ENCODE assay signal across 26 cellular contexts in the genomic region with DNA sequence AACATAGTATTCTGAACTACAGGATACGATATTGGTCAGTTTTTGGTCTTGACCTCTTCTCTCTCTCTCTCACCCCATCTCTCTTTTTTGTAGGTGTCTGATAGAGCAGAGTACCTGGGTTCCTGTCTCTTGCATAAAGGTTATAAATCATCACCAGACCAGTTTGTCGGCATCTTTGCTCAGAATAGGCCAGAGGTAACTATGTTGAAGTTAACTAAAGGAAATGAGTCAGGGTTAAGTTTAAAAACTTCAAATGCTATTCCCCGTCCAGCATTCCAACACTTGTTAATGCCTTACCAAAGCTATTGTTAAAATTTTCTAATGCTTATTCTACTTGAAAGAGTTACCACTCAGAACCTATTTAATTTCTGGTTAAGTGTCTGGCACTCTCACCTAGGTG. TPM values are rescaled to one million over a fixed set of nuclear protein-coding genes. Genes with fewer than 3 reads are reported as not detected.
DNase-seq lines count a peak whose midpoint lies in the region; ATAC-seq lines count a peak whose summit lies in the region.
"Had no signal": no experiment of that assay in that cellular context is flagged by ENCODE, and none has a peak within 500 bp of the region (broad histone marks: within the 10 kb centered on the region; RNA-seq: fewer than 3 reads in every experiment).

No MANE protein-coding gene starts in this region.

- no peak overlapping the region for H3K4me3 Mint-ChIP-seq in activated T-cell treated with anti-CD3 and anti-CD28 coated beads, Interleukin-2, amount 50 U/mL, for 24 hours
- H3K4me3 Mint-ChIP-seq: activated CD4-positive, alpha-beta T cell treated with anti-CD3 and anti-CD28 coated beads for 36 hours; activated naive CD4-positive, alpha-beta T cell treated with anti-CD3 and anti-CD28 coated beads for 36 hours; effector memory CD8-positive, alpha-beta T cell; nephron progenitor cell had no signal

- no peaks in the 10 kb centered on the region for H3K27me3 ChIP-seq in right cardiac atrium (ENCODE audit: control insufficient read depth, insufficient read depth)
- H3K27me3 ChIP-seq: BLaER1, tibial nerve had no signal

- WGBS in urinary bladder: 66% methylated on average over 3 of the region's 3 CpGs
- WGBS in right cardiac atrium: 79% methylated on average over 3 of the region's 3 CpGs

- H3K4me3 ChIP-seq in urinary bladder (ENCODE audit: low read depth, low read length) (no peak overlapping the region), right cardiac atrium (ENCODE audit: low read length) (no peak overlapping the region)
- H3K4me3 ChIP-seq: BLaER1, tibial nerve had no signal

- H3K9me3 Mint-ChIP-seq in activated T-cell treated with anti-CD3 and anti-CD28 coated beads, Interleukin-2, amount 50 U/mL, for 24 hours: no peaks in the 10 kb centered on the region
- H3K9me3 Mint-ChIP-seq: activated naive CD4-positive, alpha-beta T cell treated with anti-CD3 and anti-CD28 coated beads for 36 hours; effector memory CD8-positive, alpha-beta T cell had no signal

- H3K27ac Mint-ChIP-seq in activated T-cell treated with anti-CD3 and anti-CD28 coated beads, Interleukin-2, amount 50 U/mL, for 24 hours: peak overlapping the region; percentile 41
- H3K27ac Mint-ChIP-seq: activated naive CD4-positive, alpha-beta T cell treated with anti-CD3 and anti-CD28 coated beads for 36 hours; nephron progenitor cell had no signal

- no peak for DNase-seq in activated T-cell treated with anti-CD3 and anti-CD28 coated beads, Interleukin-2, amount 50 U/mL, for 24 hours
- DNase-seq in activated T-cell treated with anti-CD3 and anti-CD28 coated beads, Interleukin-2, amount 50 U/mL, for 1 hour: no peak
- DNase-seq in astrocyte of the hippocampus (ENCODE audit: low read depth, low spot score) (peak; percentile 7), iris pigment epithelial cell (ENCODE audit: low read depth) (peak; percentile 17), right cardiac atrium (no peak)
- DNase-seq in NK-92 treated with Interleukin-12 subunit alpha and Interleukin-12 subunit beta, amount 100 ng/mL, for 24 hours (lab: John Stamatoyannopoulos, UW): no peak
- DNase-seq: activated CD4-positive, alpha-beta T cell treated with anti-CD3 and anti-CD28 coated beads for 36 hours; activated CD8-positive, alpha-beta memory T cell treated with anti-CD3 and anti-CD28 coated beads, Interleukin-2, amount 50 U/mL, for 48 hours; activated naive CD4-positive, alpha-beta T cell treated with anti-CD3 and anti-CD28 coated beads for 36 hours; anterior cingulate cortex; effector memory CD8-positive, alpha-beta T cell; hippocampal formation; islet precursor cell; KG1; NCI-H1105; NCI-H2081 treated with DMSO at 0.1 percent for 48 hours; NCI-H510A treated with DMSO at 0.1 percent for 48 hours; nephron progenitor cell; stimulated activated CD4-positive, alpha-beta T cell treated with anti-CD3 and anti-CD28 coated beads, Interleukin-2, amount 100 ng/mL, for 24 hours; stimulated activated naive CD8-positive, alpha-beta T cell treated with anti-CD3 and anti-CD28 coated beads, Interleukin-15, Interleukin-2, amounts not matched to agents 100 U/mL and 50 U/mL, for 24 hours; SW 1271 had no signal

- no peaks in the 10 kb centered on the region for H3K27me3 Mint-ChIP-seq in activated T-cell treated with anti-CD3 and anti-CD28 coated beads, Interleukin-2, amount 50 U/mL, for 24 hours
- H3K27me3 Mint-ChIP-seq: activated CD4-positive, alpha-beta T cell treated with anti-CD3 and anti-CD28 coated beads for 36 hours; effector memory CD8-positive, alpha-beta T cell had no signal

- peaks cover 90% of the 10 kb centered on the region for H3K36me3 Mint-ChIP-seq in activated T-cell treated with anti-CD3 and anti-CD28 coated beads, Interleukin-2, amount 50 U/mL, for 24 hours (ENCODE audit: low read depth)

- peaks cover 1% of the 10 kb centered on the region for H3K36me3 ChIP-seq in urinary bladder (ENCODE audit: insufficient read depth)

- H3K4me1 ChIP-seq in urinary bladder (ENCODE audit: insufficient read depth) (peaks cover 3% of the 10 kb centered on the region), right cardiac atrium (ENCODE audit: control insufficient read depth, insufficient read depth, low read length) (no peaks in the 10 kb centered on the region)
- H3K4me1 ChIP-seq: tibial nerve had no signal

- peaks cover 5% of the 10 kb centered on the region for H3K4me1 Mint-ChIP-seq in activated T-cell treated with anti-CD3 and anti-CD28 coated beads, Interleukin-2, amount 50 U/mL, for 24 hours (ENCODE audit: low read depth)
- H3K4me1 Mint-ChIP-seq: nephron progenitor cell had no signal

- H3K27ac ChIP-seq in urinary bladder (ENCODE audit: low read depth) (peak overlapping the region; percentile 10), right cardiac atrium (ENCODE audit: low read length) (no peak overlapping the region)
- H3K27ac ChIP-seq: BLaER1, tibial nerve had no signal

- no peak for ATAC-seq in HG02884 (IDR thresholded peaks at IDR 0.05; ENCODE audit: unreplicated experiment)
- ATAC-seq in right cardiac atrium: no peak
- ATAC-seq: activated CD4-positive, alpha-beta T cell treated with anti-CD3 and anti-CD28 coated beads for 36 hours; effector memory CD8-positive, alpha-beta T cell; Right ventricle myocardium inferior; stimulated activated naive CD8-positive, alpha-beta T cell treated with anti-CD3 and anti-CD28 coated beads, Interleukin-15, Interleukin-2, amounts not matched to agents 100 U/mL and 50 U/mL, for 24 hours had no signal

- H3K9me3 ChIP-seq in right cardiac atrium (ENCODE audit: control insufficient read depth, low read length): no peaks in the 10 kb centered on the region
- H3K9me3 ChIP-seq: tibial nerve had no signal

- intact Hi-C loops in right cardiac atrium (cut with DNase I): no loop called here

RNA-seq across cellular contexts. Expression of a gene that starts 30.7 kb away (rescaled TPM):
- 38.8 TPM for total RNA-seq in urinary bladder
- 20.2 TPM for polyA plus RNA-seq in urinary bladder
- total RNA-seq in right cardiac atrium: 10 to 100 TPM in 1 of 4 donors, 1 to 10 TPM in 3; 6.9 to 10.2 (median 8.0) TPM
- 7.2 TPM for polyA plus RNA-seq in right cardiac atrium

RNA-seq across cellular contexts. Expression of a gene that starts 42.1 kb away (rescaled TPM):
- total RNA-seq in urinary bladder: 28.4 TPM
- 26.1 TPM for polyA plus RNA-seq in urinary bladder
- 10 to 100 TPM; 17.8 to 27.2 (median 18.5) TPM for total RNA-seq in right cardiac atrium
- polyA plus RNA-seq in right cardiac atrium: 18.2 TPM

RNA-seq across cellular contexts. Expression of a gene that starts 42.4 kb away (rescaled TPM):
- total RNA-seq in urinary bladder (42.4 TPM), right cardiac atrium (10 to 100 TPM; 17.6 to 22.5 (median 21.1) TPM)
- polyA plus RNA-seq in urinary bladder (13.1 TPM), right cardiac atrium (9.1 TPM)

Comparison
In these comparisons a context has a peak if more than half of its experiments do, and no peak if none do; other contexts are left out.
1. DNase-seq: peak in astrocyte of the hippocampus (single experiment) and iris pigment epithelial cell (single experiment); none in activated T-cell treated with anti-CD3 and anti-CD28 coated beads, Interleukin-2, amount 50 U/mL, for 24 hours (single experiment), activated T-cell treated with anti-CD3 and anti-CD28 coated beads, Interleukin-2, amount 50 U/mL, for 1 hour (single experiment), NK-92 treated with Interleukin-12 subunit alpha and Interleukin-12 subunit beta, amount 100 ng/mL, for 24 hours (single experiment) and right cardiac atrium (0 of 3).